22 cellular contexts compared by ENCODE assay signal in genomic region chr4:55176497-55176896, GRCh38. TPM values are rescaled to one million over a fixed set of nuclear protein-coding genes. Genes with fewer than 3 reads are reported as not detected.
DNase-seq lines count a peak whose midpoint lies in the region; ATAC-seq, FAIRE-seq and TF ChIP-seq lines count a peak whose summit lies in the region.
"Had no signal": no experiment of that assay in that cellular context is flagged by ENCODE, and none has a peak within 500 bp of the region (broad histone marks: within the 10 kb centered on the region; RNA-seq: fewer than 3 reads in every experiment).

No MANE protein-coding gene starts in this region.

- RAD21 ChIA-PET in HCT116 (lab: Charles Lee; ENCODE audit: low non-redundant PET in 1 of 2, low total read pairs in 2 of 2, uncharacterized antibody in 2 of 2, unreplicated experiment in 2 of 2) = interaction anchor here in 1 of 2 experiments (1.5 kb wide), 1 partner anchor 8 kb away, joined by 4 read pairs; no protein-coding TSS in a partner anchor

- FAIRE-seq in TTC549 (lab: Jason Lieb, UNC) = peak; percentile 15

- no peaks in the 10 kb centered on the region for H3K9me2 ChIP-seq in HCT116 (ENCODE audit: insufficient read depth)

- TF ChIP-seq CTCF in HCT116 (IDR thresholded peaks at IDR 0.05 in 2 of 3, conservative IDR thresholded peaks at IDR 0.05 in 1 of 3; ENCODE audit: borderline replicate concordance in 1 of 3, insufficient read depth in 1 of 3, low read depth in 2 of 3, low read length in 2 of 3) = no peak
- TF ChIP-seq CTCF in endothelial cell (IDR thresholded peaks at IDR 0.05; ENCODE audit: unreplicated experiment) = no peak

- no peaks in the 10 kb centered on the region for H4K20me1 ChIP-seq in HCT116 (ENCODE audit: insufficient read depth)

- no peak overlapping the region for H2AFZ ChIP-seq in HCT116 (ENCODE audit: low read depth, low read length, poor library complexity, severe bottlenecking)
- H2AFZ ChIP-seq in trophoblast cell (ENCODE audit: insufficient read depth, low read length, poor library complexity) = no peak overlapping the region

- WGBS in trophoblast cell (ENCODE audit: extremely low coverage, insufficient coverage, insufficient read length) = no CpG with 5 or more reads among the region's 4 CpGs

- intact Hi-C loops in HCT116 (cut with micrococcal nuclease) = loop anchor here (5.0 kb wide), 1 partner anchor 376 kb away; no protein-coding TSS in a partner anchor

- H3K27ac ChIP-seq in HCT116 (ENCODE audit: low read depth, low read length) (peak overlapping the region; percentile 73), trophoblast cell (ENCODE audit: low read depth, low read length) (peak overlapping the region; percentile 14)
- H3K27ac ChIP-seq: KMS-11 had no signal

- H3K18ac ChIP-seq in trophoblast cell (ENCODE audit: low read length) = no peak overlapping the region

- H2BK12ac ChIP-seq in trophoblast cell (ENCODE audit: low read length) = no peak overlapping the region

- H3K4me1 ChIP-seq in HCT116 (ENCODE audit: control insufficient read depth in 1 of 2, insufficient read depth in 2 of 2, low read length in 2 of 2) = peaks cover 11 to 42% of the 10 kb centered on the region in 2 experiments
- H3K4me1 ChIP-seq in trophoblast cell (ENCODE audit: control insufficient read depth in 1 of 2, insufficient read depth in 2 of 2, low read length in 2 of 2) = peaks cover 2 to 12% of the 10 kb centered on the region in 2 experiments

- no peak overlapping the region for H4K91ac ChIP-seq in trophoblast cell (ENCODE audit: low read depth, low read length)

- H3K4me3 Mint-ChIP-seq in endothelial cell (ENCODE audit: unreplicated experiment) = peak overlapping the region; percentile 56
- no peak overlapping the region for H3K4me3 Mint-ChIP-seq in activated T-cell treated with anti-CD3 and anti-CD28 coated beads, Interleukin-2, amount 50 U/mL, for 24 hours
- H3K4me3 Mint-ChIP-seq: activated CD8-positive, alpha-beta T cell treated with anti-CD3 and anti-CD28 coated beads, Interleukin-2, amount 10 ng/mL, durations not matched to agents 7 days and 5 days; activated naive CD4-positive, alpha-beta T cell treated with anti-CD3 and anti-CD28 coated beads for 36 hours; central memory CD8-positive, alpha-beta T cell; natural killer cell treated with Interleukin-12 subunit alpha and Interleukin-12 subunit beta and Interleukin-15 and Interleukin-18, amount 100 ng/mL, for 72 hours had no signal

- H4K8ac ChIP-seq in trophoblast cell (ENCODE audit: low read depth, low read length) = no peak overlapping the region

- no peaks in the 10 kb centered on the region for H3K9me3 Mint-ChIP-seq in endothelial cell (ENCODE audit: unreplicated experiment)
- no peaks in the 10 kb centered on the region for H3K9me3 Mint-ChIP-seq in activated T-cell treated with anti-CD3 and anti-CD28 coated beads, Interleukin-2, amount 50 U/mL, for 24 hours
- H3K9me3 Mint-ChIP-seq: activated naive CD4-positive, alpha-beta T cell treated with anti-CD3 and anti-CD28 coated beads for 36 hours; central memory CD8-positive, alpha-beta T cell; natural killer cell treated with Interleukin-12 subunit alpha and Interleukin-12 subunit beta and Interleukin-15 and Interleukin-18, amount 100 ng/mL, for 72 hours had no signal

- peaks cover 76% of the 10 kb centered on the region for H3K4me1 Mint-ChIP-seq in endothelial cell (ENCODE audit: unreplicated experiment)
- H3K4me1 Mint-ChIP-seq in activated T-cell treated with anti-CD3 and anti-CD28 coated beads, Interleukin-2, amount 50 U/mL, for 24 hours (ENCODE audit: low read depth) = peaks cover 4% of the 10 kb centered on the region

- no peak for ATAC-seq in HCT116
- ATAC-seq: activated CD8-positive, alpha-beta T cell treated with anti-CD3 and anti-CD28 coated beads, Interleukin-2, amount 10 ng/mL, durations not matched to agents 7 days and 5 days; heart left ventricle; left colon; natural killer cell treated with Interleukin-12 subunit alpha and Interleukin-12 subunit beta and Interleukin-15 and Interleukin-18, amount 100 ng/mL, for 72 hours had no signal

- peak overlapping the region; percentile 35 for H2BK120ac ChIP-seq in trophoblast cell (ENCODE audit: insufficient read depth, low read length, poor library complexity)

- CTCF ChIA-PET in HCT116 (lab: Charles Lee) = interaction anchor here (3.0 kb wide), 1 partner anchor 9 kb away, joined by 27 read pairs; no protein-coding TSS in a partner anchor

- TF ChIP-seq POLR2A in HCT116 (IDR thresholded peaks at IDR 0.05; ENCODE audit: borderline replicate concordance, extremely low read depth, insufficient read depth, insufficient read length) = no peak

- H3K9me3 ChIP-seq in HCT116 (ENCODE audit: control insufficient read depth in 1 of 2, insufficient read depth in 1 of 2, low read depth in 1 of 2, low read length in 2 of 2) (no peaks in the 10 kb centered on the region), trophoblast cell (ENCODE audit: insufficient read depth, low read depth, low read length) (no peaks in the 10 kb centered on the region)
- H3K9me3 ChIP-seq: heart left ventricle had no signal

- H3K79me1 ChIP-seq in trophoblast cell (ENCODE audit: low read length) = peaks cover 8% of the 10 kb centered on the region

- peak overlapping the region; percentile 100 for H3K27ac Mint-ChIP-seq in endothelial cell (ENCODE audit: unreplicated experiment)
- no peak overlapping the region for H3K27ac Mint-ChIP-seq in activated T-cell treated with anti-CD3 and anti-CD28 coated beads, Interleukin-2, amount 50 U/mL, for 24 hours
- H3K27ac Mint-ChIP-seq: activated CD8-positive, alpha-beta T cell treated with anti-CD3 and anti-CD28 coated beads, Interleukin-2, amount 10 ng/mL, durations not matched to agents 7 days and 5 days; activated naive CD4-positive, alpha-beta T cell treated with anti-CD3 and anti-CD28 coated beads for 36 hours; natural killer cell treated with Interleukin-12 subunit alpha and Interleukin-12 subunit beta and Interleukin-15 and Interleukin-18, amount 100 ng/mL, for 72 hours had no signal

- H3K4me3 ChIP-seq in HCT116 (replicated peaks in 1 of 2; ENCODE audit: low read depth in 1 of 2, low read length in 2 of 2) (peak overlapping the region; percentile 66 to 89), trophoblast cell (ENCODE audit: low read depth, low read length) (no peak overlapping the region), H7 (ENCODE audit: insufficient read depth, low read depth, low read length) (no peak overlapping the region)
- H3K4me3 ChIP-seq: heart left ventricle had no signal

- DNase-seq in HCT116 (ENCODE audit: low read depth, low spot score) (no peak), endothelial cell (ENCODE audit: low spot score) (no peak), trophoblast cell (no peak), H7 (no peak), NCI-H524 (lab: John Stamatoyannopoulos, UW) (no peak)
- DNase-seq in activated T-cell treated with anti-CD3 and anti-CD28 coated beads, Interleukin-2, amount 50 U/mL, for 24 hours = no peak
- DNase-seq: activated CD4-positive, alpha-beta T cell treated with anti-CD3 and anti-CD28 coated beads for 1 hour; activated CD8-positive, alpha-beta T cell treated with anti-CD3 and anti-CD28 coated beads, Interleukin-2, amount 10 ng/mL, durations not matched to agents 7 days and 5 days; activated naive CD4-positive, alpha-beta T cell treated with anti-CD3 and anti-CD28 coated beads for 36 hours; activated T-cell treated with anti-CD3 and anti-CD28 coated beads, Interleukin-2, amount 50 U/mL, for 1 hour; anterior cingulate cortex; effector CD8-positive, alpha-beta T cell; heart left ventricle; left colon; midbrain; NCI-H187; NCI-H69 had no signal

- H3K4ac ChIP-seq in trophoblast cell (ENCODE audit: low read depth, low read length) = no peak overlapping the region

- H2AK5ac ChIP-seq in trophoblast cell (ENCODE audit: low read length) = no peak overlapping the region

- no peak for TF ChIP-seq RAD21 in HCT116 (IDR thresholded peaks at IDR 0.05; ENCODE audit: low read depth)

- H3K36me3 Mint-ChIP-seq in endothelial cell (ENCODE audit: low read depth, unreplicated experiment) = peaks cover 5% of the 10 kb centered on the region
- no peaks in the 10 kb centered on the region for H3K36me3 Mint-ChIP-seq in activated T-cell treated with anti-CD3 and anti-CD28 coated beads, Interleukin-2, amount 50 U/mL, for 24 hours (ENCODE audit: low read depth)
- H3K36me3 Mint-ChIP-seq: natural killer cell treated with Interleukin-12 subunit alpha and Interleukin-12 subunit beta and Interleukin-15 and Interleukin-18, amount 100 ng/mL, for 72 hours had no signal

- H3K36me3 ChIP-seq in HCT116 (ENCODE audit: control insufficient read depth in 1 of 2, insufficient read depth in 2 of 2, low read length in 2 of 2) (peaks cover 8 to 26% of the 10 kb centered on the region in 2 experiments; a peak in 3 of 4 replicates), trophoblast cell (ENCODE audit: control insufficient read depth in 1 of 2, insufficient read depth in 2 of 2, low read length in 2 of 2) (no peaks in the 10 kb centered on the region), H7 (replicated peaks; ENCODE audit: control insufficient read depth, insufficient read depth, low read length) (no peaks in the 10 kb centered on the region)
- H3K36me3 ChIP-seq: heart left ventricle had no signal

- H3K9ac ChIP-seq in HCT116 (ENCODE audit: low read length) (peak overlapping the region; percentile 65), trophoblast cell (ENCODE audit: low read length) (no peak overlapping the region)
- H3K9ac ChIP-seq: KMS-11 had no signal

- H4K12ac ChIP-seq in trophoblast cell (ENCODE audit: low read depth, low read length) = no peak overlapping the region

- H3K4me2 ChIP-seq in HCT116 (ENCODE audit: low read length) (peak overlapping the region; percentile 74), trophoblast cell (ENCODE audit: low read length) (no peak overlapping the region)
- H3K4me2 ChIP-seq: KMS-11 had no signal

- H3K27me3 Mint-ChIP-seq in endothelial cell (ENCODE audit: unreplicated experiment) = peaks cover 14% of the 10 kb centered on the region
- peaks cover 10% of the 10 kb centered on the region for H3K27me3 Mint-ChIP-seq in activated T-cell treated with anti-CD3 and anti-CD28 coated beads, Interleukin-2, amount 50 U/mL, for 24 hours

- H3K23ac ChIP-seq in trophoblast cell (ENCODE audit: low read length) = no peak overlapping the region

- peak overlapping the region; percentile 12 for H3K14ac ChIP-seq in trophoblast cell (ENCODE audit: low read length)

- BruUV-seq in HCT116 (replicated peaks; lab: Mats Ljungman, UMichigan) = TSS peak; percentile 64

- POLR2A ChIA-PET in HCT116 (lab: Charles Lee) = interaction anchor here (1.4 kb wide), 1 partner anchor 8 kb away, joined by 7 read pairs; no protein-coding TSS in a partner anchor

- H3K79me2 ChIP-seq in HCT116 (ENCODE audit: insufficient read depth, low read length) (peaks cover 19% of the 10 kb centered on the region), trophoblast cell (ENCODE audit: control insufficient read depth, insufficient read depth, low read length, poor library complexity) (no peaks in the 10 kb centered on the region)

- no peak overlapping the region for H2BK5ac ChIP-seq in trophoblast cell (ENCODE audit: low read depth, low read length, poor library complexity)

- H3K27me3 ChIP-seq in HCT116 (ENCODE audit: insufficient read depth, low read length) (no peaks in the 10 kb centered on the region), trophoblast cell (ENCODE audit: insufficient read depth, low read length) (no peaks in the 10 kb centered on the region), H7 (ENCODE audit: control insufficient read depth, insufficient read depth, low read length) (no peaks in the 10 kb centered on the region)
- H3K27me3 ChIP-seq: heart left ventricle had no signal

RNA-seq across cellular contexts. Expression of gene KDR, which starts 51.1 kb away (rescaled TPM):
- total RNA-seq in HCT116 (2021; ENCODE audit: unreplicated experiment) = 0.52 TPM
- polyA plus RNA-seq in HCT116 (2012) = 0.10 and 0.15 TPM in 2 replicates
- 924 TPM for total RNA-seq in endothelial cell (ENCODE audit: unreplicated experiment)
- polyA plus RNA-seq in trophoblast cell (2013) = 0.87 and 0.92 TPM in 2 replicates
- 29.7 and 50.6 TPM in 2 replicates for total RNA-seq in H7 (2014; rRNA removed; shearing (Covaris generic))
- total RNA-seq: activated CD8-positive, alpha-beta T cell treated with anti-CD3 and anti-CD28 coated beads, Interleukin-2, amount 10 ng/mL, durations not matched to agents 7 days and 5 days; activated naive CD4-positive, alpha-beta T cell treated with anti-CD3 and anti-CD28 coated beads for 36 hours; H4; natural killer cell treated with Interleukin-12 subunit alpha and Interleukin-12 subunit beta and Interleukin-15 and Interleukin-18, amount 100 ng/mL, for 72 hours had no signal

Comparison
In these comparisons a context has a peak if more than half of its experiments do, and no peak if none do; other contexts are left out.
1. H3K4me3 ChIP-seq: peak in HCT116 (2 of 2); none in trophoblast cell (single experiment) and H7 (single experiment).
2. RNA of gene KDR, which starts 51.1 kb away (total RNA-seq): 924 TPM in endothelial cell (single experiment); 29.7 to 50.6 TPM in H7 and 0.52 TPM in HCT116 (single experiment); every median in the first group is over 10 times any median in the second.